8 cellular contexts compared by ENCODE assay signal in the genomic region with DNA sequence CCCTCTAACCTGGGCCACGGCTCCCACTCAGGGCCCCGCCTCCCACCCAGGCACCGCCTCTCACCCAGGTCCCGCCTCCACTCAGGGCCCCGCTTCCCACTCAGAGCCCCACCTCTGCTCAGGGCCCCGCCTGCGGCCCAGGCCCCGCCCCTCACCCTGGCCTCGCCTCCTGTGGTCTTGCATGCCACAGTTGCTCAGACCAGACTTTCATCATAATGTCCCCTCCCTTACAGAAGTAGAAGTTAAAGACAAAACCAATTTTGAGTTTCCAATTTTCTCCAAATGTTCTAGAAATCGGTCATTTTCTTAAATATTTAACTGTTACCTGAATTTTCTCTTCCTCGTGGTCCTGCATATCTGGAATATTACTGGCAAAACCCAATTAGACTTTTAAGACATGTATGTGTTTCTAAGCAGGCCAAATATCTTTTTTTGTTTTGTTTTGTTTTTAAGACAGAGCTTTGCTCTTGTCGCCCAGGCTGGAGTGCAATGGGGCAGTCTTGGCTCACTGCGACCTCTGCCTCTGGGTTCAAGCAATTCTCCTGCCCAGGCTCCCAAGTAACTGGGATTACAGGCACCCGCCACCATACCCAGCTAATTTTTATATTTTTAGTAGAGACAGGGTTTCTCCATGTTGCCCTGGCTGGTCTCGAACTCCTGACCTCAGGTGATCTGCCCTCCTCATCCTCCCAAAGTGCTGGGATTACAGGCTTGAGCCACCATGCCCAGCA.
A peak's percentile ranks its signal among the peaks of the same experiment; 100 is the strongest.
DNase-seq lines count a peak whose midpoint lies in the region; ATAC-seq, FAIRE-seq and TF ChIP-seq lines count a peak whose summit lies in the region.
"Not testable (repeated sequence)": the region's sequence is repeated elsewhere in the genome, so short reads cannot be mapped to it uniquely, and the experiment has no call there.

No MANE protein-coding gene starts in this region.

- not testable (repeated sequence) for H3K4me3 Mint-ChIP-seq in activated T-cell treated with anti-CD3 and anti-CD28 coated beads, Interleukin-2, amount 50 U/mL, for 24 hours

- H3K9me3 Mint-ChIP-seq in activated T-cell treated with anti-CD3 and anti-CD28 coated beads, Interleukin-2, amount 50 U/mL, for 24 hours, result not testable (repeated sequence)

- DNase-seq in AG20443 (ENCODE audit: low spot score) (peak; percentile 99), SIG-M5 (lab: John Stamatoyannopoulos, UW) (peak; percentile 75), lung (ENCODE audit: low spot score) (peak; percentile 94)
- DNase-seq in activated T-cell treated with anti-CD3 and anti-CD28 coated beads, Interleukin-2, amount 50 U/mL, for 24 hours, result peak; percentile 89
- peak; percentile 79 to 82 for DNase-seq in stimulated activated CD4-positive, alpha-beta T cell treated with anti-CD3 and anti-CD28 coated beads, Interleukin-4, amount 100 ng/mL, for 48 hours (ENCODE audit: low read depth in 2 of 2)

- H3K27ac Mint-ChIP-seq in activated T-cell treated with anti-CD3 and anti-CD28 coated beads, Interleukin-2, amount 50 U/mL, for 24 hours, result peak overlapping the region; percentile 66

- not testable (repeated sequence) for H3K4me1 Mint-ChIP-seq in activated T-cell treated with anti-CD3 and anti-CD28 coated beads, Interleukin-2, amount 50 U/mL, for 24 hours (ENCODE audit: low read depth)

- TF ChIP-seq CTCF in lung (IDR thresholded peaks at IDR 0.05; ENCODE audit: control extremely low read depth, extremely low read depth), result not testable (repeated sequence)

- not testable (repeated sequence) for H3K4me1 ChIP-seq in lung (ENCODE audit: control insufficient read depth in 2 of 2, insufficient read depth in 2 of 2, low read length in 2 of 2)

- H3K36me3 ChIP-seq in lung (ENCODE audit: control insufficient read depth in 2 of 2, insufficient read depth in 2 of 2, low read length in 2 of 2), result not testable (repeated sequence)

- H3K27me3 ChIP-seq in lung (ENCODE audit: control insufficient read depth, insufficient read depth), result not testable (repeated sequence)

- H3K27ac ChIP-seq in lung (ENCODE audit: low read depth in 1 of 2, low read length in 1 of 2), result not testable (repeated sequence)

- H3K9me3 ChIP-seq in lung (ENCODE audit: control insufficient read depth in 2 of 2, insufficient read depth in 1 of 2, low read length in 1 of 2), result not testable (repeated sequence)

- H3K36me3 Mint-ChIP-seq in activated T-cell treated with anti-CD3 and anti-CD28 coated beads, Interleukin-2, amount 50 U/mL, for 24 hours (ENCODE audit: low read depth), result not testable (repeated sequence)

- WGBS in lung, 2 donors, result 28% methylated on average over 14 to 15 of the region's 15 CpGs

- not testable (repeated sequence) for H3K27me3 Mint-ChIP-seq in activated T-cell treated with anti-CD3 and anti-CD28 coated beads, Interleukin-2, amount 50 U/mL, for 24 hours

- peak; percentile 54 for ATAC-seq in GM19397 (IDR thresholded peaks at IDR 0.05; ENCODE audit: unreplicated experiment)
- peak; percentile 54 for ATAC-seq in HG03565 (IDR thresholded peaks at IDR 0.05; ENCODE audit: unreplicated experiment)
- ATAC-seq in lung (ENCODE audit: insufficient read depth, low FRiP score), result peak; percentile 48

- not testable (repeated sequence) for H3K4me3 ChIP-seq in lung

- peak; percentile 21 for FAIRE-seq in endometrium (lab: Jason Lieb, UNC)
